15 cellular contexts compared by ENCODE assay signal in the genomic region with DNA sequence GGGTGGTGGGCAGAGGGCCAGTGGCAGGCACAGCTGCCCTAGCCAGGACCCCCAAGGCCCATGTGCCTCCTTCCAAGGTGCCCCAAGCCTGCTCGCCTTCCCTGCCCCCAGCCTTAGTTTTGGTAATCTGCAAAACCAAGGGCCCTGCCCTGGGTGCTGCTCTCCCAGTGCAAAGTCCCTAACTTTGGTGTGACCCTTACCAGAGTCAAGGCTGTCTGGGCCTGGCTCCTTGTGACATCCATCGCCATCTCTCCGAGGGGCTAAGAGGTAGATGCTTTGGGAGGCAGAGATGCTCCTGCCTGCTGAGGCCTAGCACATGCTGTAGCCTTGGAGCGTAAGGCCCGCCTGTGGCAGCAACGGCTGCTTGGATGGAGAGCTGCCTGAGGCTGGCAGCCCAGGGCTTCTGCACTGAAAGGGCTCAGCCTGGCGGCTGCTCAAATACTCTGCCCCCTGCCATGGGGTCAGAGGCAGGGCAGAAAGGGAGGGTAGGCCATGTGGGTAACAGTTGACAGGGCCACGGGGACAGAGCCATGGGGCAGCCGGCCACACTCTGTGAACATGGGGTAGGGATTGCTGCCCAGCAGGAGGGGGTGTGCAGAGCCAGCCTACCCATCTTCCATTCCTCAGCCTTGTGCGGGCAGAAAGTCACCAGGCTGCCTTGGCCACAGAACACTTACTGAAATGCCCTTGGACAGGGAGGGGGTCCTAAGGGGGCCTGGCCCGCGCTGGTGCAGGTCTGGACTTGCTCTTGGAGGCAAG. TPM values are rescaled to one million over a fixed set of nuclear protein-coding genes. Genes with fewer than 3 reads are reported as not detected.
"Had no signal": no experiment of that assay in that cellular context is flagged by ENCODE, and none has a peak within 500 bp of the region (broad histone marks: within the 10 kb centered on the region; RNA-seq: fewer than 3 reads in every experiment).

No MANE protein-coding gene starts in this region.

- H3K27ac ChIP-seq: breast epithelium, foreskin keratinocyte, neural progenitor cell, spleen had no signal

- H3K27me3 ChIP-seq: breast epithelium, neural progenitor cell, spleen had no signal

- ATAC-seq: foreskin keratinocyte, left colon had no signal

- H3K4me3 ChIP-seq: breast epithelium, neural progenitor cell, spleen had no signal

- H3K9me3 ChIP-seq: breast epithelium, SK-N-SH, spleen had no signal

- DNase-seq: activated CD4-positive, alpha-beta T cell treated with anti-CD3 and anti-CD28 coated beads, Interleukin-2, amount 50 U/mL, for 1 hour; activated gamma-delta T cell; activated naive CD8-positive, alpha-beta T cell treated with anti-CD3 and anti-CD28 coated beads, Interleukin-2, amount 10 ng/mL, durations not matched to agents 7 days and 5 days; activated T-cell treated with anti-CD3 and anti-CD28 coated beads, Interleukin-2, amount 50 U/mL, for 1 hour; foreskin keratinocyte; left colon; mesendoderm; spleen; stimulated activated CD4-positive, alpha-beta T cell treated with anti-CD3 and anti-CD28 coated beads, Interleukin-1b, Interleukin-23, amount 100 ng/mL, for 48 hours; stimulated activated naive CD4-positive, alpha-beta T cell had no signal

- H3K4me1 ChIP-seq: breast epithelium, foreskin keratinocyte, spleen had no signal

- H2AFZ ChIP-seq: neural progenitor cell had no signal

- H3K4me2 ChIP-seq: neural progenitor cell, SK-N-SH had no signal

- H3K36me3 ChIP-seq: breast epithelium, neural progenitor cell, spleen had no signal

RNA-seq across cellular contexts. Expression of a gene that starts 17.9 kb away (rescaled TPM):
- total RNA-seq: activated naive CD8-positive, alpha-beta T cell treated with anti-CD3 and anti-CD28 coated beads, Interleukin-2, amount 10 ng/mL, durations not matched to agents 7 days and 5 days; aorta; endothelial cell of umbilical vein; foreskin keratinocyte; left colon had no signal
